In the genomic region with DNA sequence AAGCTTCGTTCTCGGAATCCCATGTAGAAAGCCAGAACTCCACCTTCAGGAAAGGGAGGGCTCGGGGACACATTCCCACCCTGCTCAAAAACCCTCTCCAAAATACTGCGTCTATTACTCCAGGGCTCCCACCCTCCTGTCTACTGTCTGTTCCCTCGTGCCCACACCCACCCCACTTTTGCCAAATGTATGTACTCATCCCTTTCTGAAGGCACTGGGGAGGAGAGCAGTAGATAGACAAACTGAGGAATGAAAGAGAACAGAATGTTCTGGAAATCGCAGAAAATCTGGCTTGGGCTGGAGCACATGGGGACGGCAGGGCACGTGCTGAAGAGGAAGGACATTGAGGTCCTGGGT, we compare ENCODE assay signal across 22 cellular contexts. TPM values are rescaled to one million over a fixed set of nuclear protein-coding genes. Genes with fewer than 3 reads are reported as not detected.
DNase-seq lines count a peak whose midpoint lies in the region; ATAC-seq and TF ChIP-seq lines count a peak whose summit lies in the region.
"Had no signal": no experiment of that assay in that cellular context is flagged by ENCODE, and none has a peak within 500 bp of the region (broad histone marks: within the 10 kb centered on the region; RNA-seq: fewer than 3 reads in every experiment).

No MANE protein-coding gene starts in this region.

- TF ChIP-seq CTCF in body of pancreas (IDR thresholded peaks at IDR 0.05) (no peak), testis (IDR thresholded peaks at IDR 0.05) (no peak)

- no peak overlapping the region for H3K9ac ChIP-seq in BLaER1 treated with 17β-estradiol and CSF1 and Interleukin-3, amounts not matched to agents 10 nM and 100 nM

- no peak for TF ChIP-seq POLR2A in body of pancreas (IDR thresholded peaks at IDR 0.05)
- no peak for TF ChIP-seq POLR2A in testis (IDR thresholded peaks at IDR 0.05)

- no peaks in the 10 kb centered on the region for H3K36me3 ChIP-seq in BLaER1 treated with 17β-estradiol and CSF1 and Interleukin-3, amounts not matched to agents 10 nM and 100 nM
- H3K36me3 ChIP-seq in body of pancreas (replicated peaks in 1 of 2; ENCODE audit: insufficient read depth in 1 of 2, low read depth in 2 of 2) (no peaks in the 10 kb centered on the region), muscle layer of duodenum (ENCODE audit: control insufficient read depth in 1 of 2, insufficient read depth in 2 of 2, low read length in 2 of 2) (no peaks in the 10 kb centered on the region), testis (ENCODE audit: low read depth, missing control alignments) (no peaks in the 10 kb centered on the region)
- H3K36me3 ChIP-seq: HAP-1 had no signal

- intact Hi-C loops in body of pancreas (cut with DNase I) (no loop called here), testis (cut with DNase I; ENCODE audit: low total_unique reads) (no loop called here)

- peaks cover 0 to 17% (median 9%) of the 10 kb centered on the region in 10 experiments; a peak in 12 of 20 replicates for H3K4me1 ChIP-seq in BLaER1 treated with 17β-estradiol and CSF1 and Interleukin-3, amounts not matched to agents 10 nM and 100 nM
- peaks cover 13% of the 10 kb centered on the region for H3K4me1 ChIP-seq in body of pancreas
- no peaks in the 10 kb centered on the region for H3K4me1 ChIP-seq in muscle layer of duodenum (ENCODE audit: control insufficient read depth in 1 of 2, insufficient read depth in 2 of 2, low read length in 2 of 2)
- H3K4me1 ChIP-seq in testis: no peaks in the 10 kb centered on the region
- H3K4me1 ChIP-seq: HAP-1 had no signal

- no peaks in the 10 kb centered on the region for H3K27me3 ChIP-seq in BLaER1 treated with 17β-estradiol and CSF1 and Interleukin-3, amounts not matched to agents 10 nM and 100 nM
- H3K27me3 ChIP-seq in body of pancreas (no peaks in the 10 kb centered on the region), muscle layer of duodenum (ENCODE audit: low read depth, low read length) (peaks cover 6% of the 10 kb centered on the region), testis (no peaks in the 10 kb centered on the region)

- peak overlapping the region in 6 of 11 experiments; percentile 5 to 42 (median 16); a peak in 6 of 22 replicates for H3K4me2 ChIP-seq in BLaER1 treated with 17β-estradiol and CSF1 and Interleukin-3, amounts not matched to agents 10 nM and 100 nM

- H4K20me1 ChIP-seq in BLaER1 treated with 17β-estradiol and CSF1 and Interleukin-3, amounts not matched to agents 10 nM and 100 nM: no peaks in the 10 kb centered on the region

- H3K27ac ChIP-seq in BLaER1 treated with 17β-estradiol and CSF1 and Interleukin-3, amounts not matched to agents 10 nM and 100 nM: no peak overlapping the region
- H3K27ac ChIP-seq in body of pancreas (no peak overlapping the region), muscle layer of duodenum (ENCODE audit: low read length) (peak overlapping the region; percentile 36), testis (no peak overlapping the region)
- H3K27ac ChIP-seq: RWPE1 had no signal

- no peak overlapping the region for H3K4me3 ChIP-seq in BLaER1 treated with 17β-estradiol and CSF1 and Interleukin-3, amounts not matched to agents 10 nM and 100 nM
- H3K4me3 ChIP-seq in body of pancreas: no peak overlapping the region
- H3K4me3 ChIP-seq in muscle layer of duodenum (ENCODE audit: low read depth in 1 of 2, low read length in 2 of 2): no peak overlapping the region
- H3K4me3 ChIP-seq in testis: no peak overlapping the region
- H3K4me3 ChIP-seq: HAP-1 had no signal

- H3K9me3 ChIP-seq in BLaER1 treated with 17β-estradiol and CSF1 and Interleukin-3, amounts not matched to agents 10 nM and 100 nM (replicated peaks in 1 of 11): 0 out of 22 replicates have a peak, but pooled peaks cover 0 to 1% (median 0%) of the 10 kb centered on the region in 11 experiments
- H3K9me3 ChIP-seq in body of pancreas (no peaks in the 10 kb centered on the region), muscle layer of duodenum (ENCODE audit: control insufficient read depth in 1 of 2, low read length in 2 of 2) (no peaks in the 10 kb centered on the region), testis (no peaks in the 10 kb centered on the region)
- H3K9me3 ChIP-seq: HAP-1 had no signal

- ATAC-seq in body of pancreas: peak; percentile 22

- DNase-seq in body of pancreas: peak in 1 of 4 donors; percentile 51
- peak; percentile 24 for DNase-seq in testis
- DNase-seq in NAMALWA (ENCODE audit: low spot score): no peak
- no peak for DNase-seq in T1000 (lab: John Stamatoyannopoulos, UW)
- no peak for DNase-seq in NCI-H146 (lab: John Stamatoyannopoulos, UW)
- DNase-seq: C1 segment of cervical spinal cord; DMS 273 treated with DMSO at 0.1 percent for 48 hours; EL; MV-4-11; NCI-H1436 treated with DMSO at 0.1 percent for 48 hours; NCI-H2081 treated with DMSO at 0.1 percent for 48 hours; NCI-H345; NCI-H526 treated with DMSO at 0.1 percent for 48 hours; NK-92 treated with Interleukin-12 subunit alpha and Interleukin-12 subunit beta, amount 100 ng/mL, for 24 hours; OCI-M1 had no signal

- 79 to 81% methylated on average over 8 of the region's 8 CpGs for WGBS in body of pancreas, 2 donors
- WGBS in testis, 2 donors: 29 to 62% methylated on average over 8 of the region's 8 CpGs

RNA-seq across cellular contexts. Expression of gene PRKAG2, which starts 24.4 kb away (rescaled TPM):
- total RNA-seq in body of pancreas: 10 to 100 TPM in 1 of 2 donors, 1 to 10 TPM in 1; 9.9 to 24.4 TPM
- total RNA-seq in testis: 10 to 100 TPM; 27.9 to 28.7 TPM
- 28.6 TPM for polyA plus RNA-seq in testis (ENCODE audit: insufficient read depth, low read depth, low replicate concordance)

RNA-seq across cellular contexts. Expression of gene GALNTL5, which starts 55.0 kb away (rescaled TPM):
- total RNA-seq in body of pancreas (not detected), testis (10 to 100 TPM; 17.5 to 36.2 TPM)
- polyA plus RNA-seq in testis (ENCODE audit: insufficient read depth, low read depth, low replicate concordance): 63.9 TPM
- total RNA-seq: HT1080, SK-MEL-5 had no signal
- polyA plus RNA-seq: AG04450 had no signal

Comparison
In these comparisons a context has a peak if more than half of its experiments do, and no peak if none do; other contexts are left out.
1. RNA of gene GALNTL5, which starts 55.0 kb away (total RNA-seq): 17.5 to 36.2 TPM in testis; not detected in body of pancreas; every median in the first group is over 10 times any median in the second.